Comparison of ENCODE assay signal across 28 cellular contexts in genomic region chr1:86645866-86646647, GRCh38.
"Had no signal": no experiment of that assay in that cellular context is flagged by ENCODE, and none has a peak within 500 bp of the region (broad histone marks: within the 10 kb centered on the region; RNA-seq: fewer than 3 reads in every experiment).

No MANE protein-coding gene starts in this region.

- H3K36me3 Mint-ChIP-seq: activated naive CD4-positive, alpha-beta T cell treated with anti-CD3 and anti-CD28 coated beads, Interleukin-2, amount 10 ng/mL, durations not matched to agents 7 days and 5 days; natural killer cell treated with Interleukin-12 subunit alpha and Interleukin-12 subunit beta and Interleukin-15 and Interleukin-18, amount 100 ng/mL, for 72 hours had no signal

- H3K27me3 Mint-ChIP-seq: activated naive CD4-positive, alpha-beta T cell treated with anti-CD3 and anti-CD28 coated beads, Interleukin-2, amount 10 ng/mL, durations not matched to agents 7 days and 5 days; activated T-cell treated with anti-CD3 and anti-CD28 coated beads, Interleukin-2, amount 50 U/mL, for 24 hours had no signal

- FAIRE-seq: astrocyte, kidney had no signal

- H3K27me3 ChIP-seq: brain microvascular endothelial cell, dorsolateral prefrontal cortex, foreskin keratinocyte, heart left ventricle, right atrium auricular region, spleen, suprapubic skin, tibial artery, upper lobe of right lung had no signal

- H3K27ac ChIP-seq: brain microvascular endothelial cell, coronary artery, dorsolateral prefrontal cortex, foreskin keratinocyte, heart left ventricle, right atrium auricular region, spleen, suprapubic skin, tibial artery, upper lobe of right lung had no signal

- H3K4me1 ChIP-seq: heart left ventricle, right atrium auricular region, spleen, suprapubic skin, tibial artery, upper lobe of right lung had no signal

- H3K36me3 ChIP-seq: brain microvascular endothelial cell, heart left ventricle, right atrium auricular region, spleen, suprapubic skin, tibial artery, upper lobe of right lung had no signal

- H3K4me3 Mint-ChIP-seq: activated naive CD4-positive, alpha-beta T cell treated with anti-CD3 and anti-CD28 coated beads, Interleukin-2, amount 10 ng/mL, durations not matched to agents 7 days and 5 days; activated T-cell treated with anti-CD3 and anti-CD28 coated beads, Interleukin-2, amount 50 U/mL, for 24 hours; immature natural killer cell; natural killer cell treated with Interleukin-12 subunit alpha and Interleukin-12 subunit beta and Interleukin-15 and Interleukin-18, amount 100 ng/mL, for 72 hours had no signal

- H3K9me3 Mint-ChIP-seq: activated naive CD4-positive, alpha-beta T cell treated with anti-CD3 and anti-CD28 coated beads, Interleukin-2, amount 10 ng/mL, durations not matched to agents 7 days and 5 days; activated T-cell treated with anti-CD3 and anti-CD28 coated beads, Interleukin-2, amount 50 U/mL, for 24 hours; immature natural killer cell; natural killer cell treated with Interleukin-12 subunit alpha and Interleukin-12 subunit beta and Interleukin-15 and Interleukin-18, amount 100 ng/mL, for 72 hours had no signal

- ATAC-seq: activated CD4-positive, CD25-positive, alpha-beta regulatory T cell treated with anti-CD3 and anti-CD28 coated beads, Interleukin-2, amount 50 U/mL, for 24 hours; foreskin keratinocyte; heart left ventricle; left colon; natural killer cell treated with Interleukin-12 subunit alpha and Interleukin-12 subunit beta and Interleukin-15 and Interleukin-18, amount 100 ng/mL, for 72 hours; upper lobe of right lung had no signal

- H3K4me1 Mint-ChIP-seq: activated naive CD4-positive, alpha-beta T cell treated with anti-CD3 and anti-CD28 coated beads, Interleukin-2, amount 10 ng/mL, durations not matched to agents 7 days and 5 days; immature natural killer cell had no signal

- H3K27ac Mint-ChIP-seq: activated naive CD4-positive, alpha-beta T cell treated with anti-CD3 and anti-CD28 coated beads, Interleukin-2, amount 10 ng/mL, durations not matched to agents 7 days and 5 days; activated T-cell treated with anti-CD3 and anti-CD28 coated beads, Interleukin-2, amount 50 U/mL, for 24 hours; immature natural killer cell; natural killer cell treated with Interleukin-12 subunit alpha and Interleukin-12 subunit beta and Interleukin-15 and Interleukin-18, amount 100 ng/mL, for 72 hours had no signal

- DNase-seq: activated CD4-positive, alpha-beta T cell treated with anti-CD3 and anti-CD28 coated beads for 48 hours; activated CD4-positive, alpha-beta T cell treated with anti-CD3 and anti-CD28 coated beads, Interleukin-2, amount 50 U/mL, for 48 hours; activated CD8-positive, alpha-beta memory T cell treated with anti-CD3 and anti-CD28 coated beads, Interleukin-2, amount 50 U/mL, for 4 hours; activated gamma-delta T cell; activated naive CD4-positive, alpha-beta T cell treated with anti-CD3 and anti-CD28 coated beads, Interleukin-2, amount 10 ng/mL, durations not matched to agents 7 days and 5 days; activated T-cell treated with anti-CD3 and anti-CD28 coated beads, Interleukin-2, amount 50 U/mL, for 24 hours; amniotic stem cell; brain microvascular endothelial cell; dorsolateral prefrontal cortex; effector memory CD4-positive, alpha-beta T cell; erythroblast; foreskin keratinocyte; heart left ventricle; hypothalamus; immature natural killer cell; kidney; left colon; mesenchymal stem cell; spleen; stimulated activated naive CD4-positive, alpha-beta T cell; tibial artery; upper lobe of right lung had no signal

- H3K4me3 ChIP-seq: coronary artery, dorsolateral prefrontal cortex, heart left ventricle, right atrium auricular region, spleen, suprapubic skin, tibial artery, upper lobe of right lung had no signal
